Comparison of ENCODE assay signal across 18 cellular contexts in genomic region chr1:206895320-206895719, GRCh38. TPM values are rescaled to one million over a fixed set of nuclear protein-coding genes. Genes with fewer than 3 reads are reported as not detected.
A peak's percentile ranks its signal among the peaks of the same experiment; 100 is the strongest.
DNase-seq lines count a peak whose midpoint lies in the region; ATAC-seq and TF ChIP-seq lines count a peak whose summit lies in the region.
"Had no signal": no experiment of that assay in that cellular context is flagged by ENCODE, and none has a peak within 500 bp of the region (broad histone marks: within the 10 kb centered on the region; RNA-seq: fewer than 3 reads in every experiment).

No MANE protein-coding gene starts in this region.

- H3K27ac ChIP-seq in SJSA1 = peak overlapping the region; percentile 74
- H3K27ac ChIP-seq: ascending aorta, ovary had no signal

- no peak overlapping the region for H3K4me3 ChIP-seq in SJSA1
- H3K4me3 ChIP-seq: ascending aorta, ovary had no signal

- no peaks in the 10 kb centered on the region for H3K9me3 ChIP-seq in SJSA1 (replicated peaks)
- H3K9me3 ChIP-seq: ascending aorta, ovary had no signal

- no peak overlapping the region for H3K4me3 Mint-ChIP-seq in mesothelial cell of epicardium

- H3K4me1 ChIP-seq in SJSA1 (replicated peaks) = peaks cover 86% of the 10 kb centered on the region
- H3K4me1 ChIP-seq: ascending aorta had no signal

- H3K36me3 Mint-ChIP-seq in mesothelial cell of epicardium = no peaks in the 10 kb centered on the region

- peaks cover 1% of the 10 kb centered on the region for H3K27me3 Mint-ChIP-seq in mesothelial cell of epicardium (ENCODE audit: low read depth)

- no peaks in the 10 kb centered on the region for H3K27me3 ChIP-seq in SJSA1 (replicated peaks)
- H3K27me3 ChIP-seq: ascending aorta, ovary had no signal

- DNase-seq in DMS79 (lab: John Stamatoyannopoulos, UW) (peak; percentile 74), NCI-H2029 (lab: John Stamatoyannopoulos, UW) (peak; percentile 96), SJSA1 (ENCODE audit: low read depth in 1 of 2, low spot score in 2 of 2) (no peak), mesothelial cell of epicardium (ENCODE audit: low spot score in 2 of 2, unreplicated experiment in 2 of 2) (no peak), OCI-M2 (lab: John Stamatoyannopoulos, UW; ENCODE audit: unreplicated experiment) (no peak), middle frontal gyrus (ENCODE audit: extremely low spot score, low spot score) (no peak), KG1 (lab: John Stamatoyannopoulos, UW) (no peak)
- DNase-seq: activated T-cell treated with anti-CD3 and anti-CD28 coated beads for 4 hours; effector CD8-positive, alpha-beta T cell; GOT3; left ventricle myocardium superior; NCI-H1048; ovary; stimulated activated CD4-positive, alpha-beta T cell treated with anti-CD3 and anti-CD28 coated beads, Interleukin-2, amount 100 ng/mL, for 48 hours; stimulated activated naive CD8-positive, alpha-beta T cell treated with anti-CD3 and anti-CD28 coated beads, Interleukin-15, Interleukin-2, amounts not matched to agents 100 U/mL and 50 U/mL, for 24 hours had no signal

- TF ChIP-seq CTCF in mesothelial cell of epicardium (IDR thresholded peaks at IDR 0.05; ENCODE audit: unreplicated experiment) = no peak

- no peak for ATAC-seq in GM18861 (IDR thresholded peaks at IDR 0.05; ENCODE audit: unreplicated experiment)
- ATAC-seq: left ventricle myocardium superior; stimulated activated naive CD8-positive, alpha-beta T cell treated with anti-CD3 and anti-CD28 coated beads, Interleukin-15, Interleukin-2, amounts not matched to agents 100 U/mL and 50 U/mL, for 24 hours had no signal

- H3K36me3 ChIP-seq in SJSA1 = no peaks in the 10 kb centered on the region
- H3K36me3 ChIP-seq: ascending aorta, ovary had no signal

- no peaks in the 10 kb centered on the region for H3K9me3 Mint-ChIP-seq in mesothelial cell of epicardium

- peaks cover 11% of the 10 kb centered on the region for H3K4me1 Mint-ChIP-seq in mesothelial cell of epicardium

- H3K27ac Mint-ChIP-seq in mesothelial cell of epicardium = peak overlapping the region; percentile 16

RNA-seq across cellular contexts. Expression of gene IL24, which starts 1.9 kb away (rescaled TPM):
- total RNA-seq in SJSA1 (2014; rRNA removed; shearing (Covaris generic)) = 1.5 and 3.5 TPM in 2 replicates
- total RNA-seq in mesothelial cell of epicardium = not detected in 3 replicates
- total RNA-seq: ascending aorta, left ventricle myocardium superior had no signal

RNA-seq across cellular contexts. Expression of gene FCMR, which starts 26.4 kb away (rescaled TPM):
- 2.0 and 11.7 TPM in 2 replicates for total RNA-seq in SJSA1 (2014; rRNA removed; shearing (Covaris generic))
- not detected in 3 replicates for total RNA-seq in mesothelial cell of epicardium
- total RNA-seq: HT1080 had no signal

RNA-seq across cellular contexts. Expression of gene IL20, which starts 29.9 kb away (rescaled TPM):
- 0.25 and 0.53 TPM in 2 replicates for total RNA-seq in SJSA1 (2014; rRNA removed; shearing (Covaris generic))
- total RNA-seq in mesothelial cell of epicardium = not detected in 3 replicates
- total RNA-seq: ascending aorta, HT1080, left ventricle myocardium superior had no signal

RNA-seq across cellular contexts. Expression of gene PIGR, which starts 50.9 kb away (rescaled TPM):
- not detected in 2 replicates for total RNA-seq in SJSA1 (2014; rRNA removed; shearing (Covaris generic))
- total RNA-seq in mesothelial cell of epicardium = not detected in 3 replicates
- total RNA-seq: left ventricle myocardium superior had no signal

Comparison
In these comparisons a context has a peak if more than half of its experiments do, and no peak if none do; other contexts are left out.
1. DNase-seq: peak in DMS79 (single experiment) and NCI-H2029 (single experiment); none in SJSA1 (0 of 2), mesothelial cell of epicardium (0 of 2), OCI-M2 (single experiment), middle frontal gyrus (single experiment) and KG1 (single experiment).